24 cellular contexts compared by ENCODE assay signal in genomic region chr3:21188459-21188858, GRCh38.
"Had no signal": no experiment of that assay in that cellular context is flagged by ENCODE, and none has a peak within 500 bp of the region (broad histone marks: within the 10 kb centered on the region; RNA-seq: fewer than 3 reads in every experiment).

No MANE protein-coding gene starts in this region.

- H3K4me3 Mint-ChIP-seq: dendritic cell treated with granulocyte-macrophage colony-stimulating factor and Interleukin-4, amounts not matched to agents 40 ng/mL and 50 ng/mL, for 4 days; naive B cell; natural killer cell treated with Interleukin-12 subunit alpha and Interleukin-12 subunit beta and Interleukin-15 and Interleukin-18, amount 100 ng/mL, for 72 hours; neural crest cell; stimulated activated effector memory CD8-positive, alpha-beta T cell treated with anti-CD3 and anti-CD28 coated beads, Interleukin-12 subunit alpha, Interleukin-12 subunit beta, amount 100 ng/mL, for 72 hours had no signal

- H3K36me3 ChIP-seq: colonic mucosa, esophagus muscularis mucosa, heart right ventricle, lower lobe of right lung, prostate gland, right atrium auricular region, tibial nerve, upper lobe of left lung had no signal

- H3K36me3 Mint-ChIP-seq: naive B cell; natural killer cell treated with Interleukin-12 subunit alpha and Interleukin-12 subunit beta and Interleukin-15 and Interleukin-18, amount 100 ng/mL, for 72 hours; stimulated activated effector memory CD8-positive, alpha-beta T cell treated with anti-CD3 and anti-CD28 coated beads, Interleukin-12 subunit alpha, Interleukin-12 subunit beta, amount 100 ng/mL, for 72 hours had no signal

- DNase-seq: colonic mucosa; effector CD8-positive, alpha-beta T cell; foreskin melanocyte; glutamatergic neuron; heart right ventricle; hippocampal formation; left ventricle myocardium superior; lower lobe of right lung; naive B cell; stimulated activated CD4-positive, alpha-beta T cell treated with anti-CD3 and anti-CD28 coated beads, Interleukin-2, amount 100 ng/mL, for 24 hours; stimulated activated CD4-positive, alpha-beta T cell treated with anti-CD3 and anti-CD28 coated beads, Interleukin-4, amount 100 ng/mL, for 24 hours; stimulated activated naive CD4-positive, alpha-beta T cell treated with Interleukin-2 at 50 U/mL for 16 hours; substantia nigra; testis; upper lobe of left lung had no signal

- H3K9me3 ChIP-seq: colonic mucosa, prostate gland, testis, upper lobe of left lung had no signal

- H3K27me3 Mint-ChIP-seq: dendritic cell treated with granulocyte-macrophage colony-stimulating factor and Interleukin-4, amounts not matched to agents 40 ng/mL and 50 ng/mL, for 4 days; naive B cell; natural killer cell treated with Interleukin-12 subunit alpha and Interleukin-12 subunit beta and Interleukin-15 and Interleukin-18, amount 100 ng/mL, for 72 hours had no signal

- H3K27me3 ChIP-seq: colonic mucosa, esophagus muscularis mucosa, heart right ventricle, right atrium auricular region, testis, tibial nerve, upper lobe of left lung had no signal

- ATAC-seq: heart right ventricle; left ventricle myocardium superior; lower lobe of right lung; natural killer cell treated with Interleukin-12 subunit alpha and Interleukin-12 subunit beta and Interleukin-15 and Interleukin-18, amount 100 ng/mL, for 72 hours; sciatic nerve; stimulated activated effector memory CD8-positive, alpha-beta T cell treated with anti-CD3 and anti-CD28 coated beads, Interleukin-12 subunit alpha, Interleukin-12 subunit beta, amount 100 ng/mL, for 72 hours had no signal

- H3K9me3 Mint-ChIP-seq: neural crest cell had no signal

- H3K27ac ChIP-seq: colonic mucosa, esophagus muscularis mucosa, heart right ventricle, lower lobe of right lung, prostate gland, right atrium auricular region, testis, tibial nerve, upper lobe of left lung had no signal

- H3K27ac Mint-ChIP-seq: dendritic cell treated with granulocyte-macrophage colony-stimulating factor and Interleukin-4, amounts not matched to agents 40 ng/mL and 50 ng/mL, for 4 days; naive B cell; natural killer cell treated with Interleukin-12 subunit alpha and Interleukin-12 subunit beta and Interleukin-15 and Interleukin-18, amount 100 ng/mL, for 72 hours; stimulated activated effector memory CD8-positive, alpha-beta T cell treated with anti-CD3 and anti-CD28 coated beads, Interleukin-12 subunit alpha, Interleukin-12 subunit beta, amount 100 ng/mL, for 72 hours had no signal

- H3K4me1 Mint-ChIP-seq: naive B cell; neural crest cell; stimulated activated effector memory CD8-positive, alpha-beta T cell treated with anti-CD3 and anti-CD28 coated beads, Interleukin-12 subunit alpha, Interleukin-12 subunit beta, amount 100 ng/mL, for 72 hours had no signal

- H3K4me3 ChIP-seq: colonic mucosa, esophagus muscularis mucosa, heart right ventricle, lower lobe of right lung, prostate gland, right atrium auricular region, testis, tibial nerve, upper lobe of left lung had no signal

- H3K4me1 ChIP-seq: colonic mucosa, esophagus muscularis mucosa, heart right ventricle, lower lobe of right lung, prostate gland, right atrium auricular region, testis, tibial nerve, upper lobe of left lung had no signal
